ENCODE assay signal across 16 cellular contexts in the genomic region with DNA sequence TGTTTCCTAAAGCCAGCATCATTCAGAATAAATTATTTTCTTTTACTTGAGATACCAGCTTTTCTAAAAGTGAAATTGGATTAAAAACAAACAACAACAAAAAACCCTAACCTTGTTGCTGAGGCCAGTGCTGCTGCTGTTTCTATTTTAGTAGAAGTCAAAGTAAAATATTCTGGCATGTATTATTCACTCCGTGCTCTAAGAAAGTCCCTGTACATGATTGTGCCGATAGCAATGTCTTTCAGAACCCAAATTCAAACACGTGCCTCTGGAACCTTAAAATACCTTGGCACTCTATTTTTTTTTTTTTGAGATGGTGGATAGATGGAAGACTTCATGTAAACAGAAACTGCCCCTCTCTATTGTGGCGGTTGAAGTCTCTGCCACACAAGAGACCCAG. TPM values are rescaled to one million over a fixed set of nuclear protein-coding genes. Genes with fewer than 3 reads are reported as not detected.
DNase-seq lines count a peak whose midpoint lies in the region; ATAC-seq and TF ChIP-seq lines count a peak whose summit lies in the region.
"Had no signal": no experiment of that assay in that cellular context is flagged by ENCODE, and none has a peak within 500 bp of the region (broad histone marks: within the 10 kb centered on the region; RNA-seq: fewer than 3 reads in every experiment).

No MANE protein-coding gene starts in this region.

- peak overlapping the region; percentile 61 for H3K27ac ChIP-seq in left ventricle myocardium inferior (replicated peaks)
- H3K27ac ChIP-seq in osteoblast (ENCODE audit: low read depth, low read length) = peak overlapping the region; percentile 48
- peak overlapping the region; percentile 67 to 86 for H3K27ac ChIP-seq in aorta (ENCODE audit: low read depth in 1 of 2, low read length in 2 of 2)
- H3K27ac ChIP-seq: 22Rv1, C4-2B had no signal

- intact Hi-C loops in Right ventricle myocardium inferior (cut with DNase I) = no loop called here
- intact Hi-C loops in left cardiac atrium (cut with DNase I) = loop anchor here in 1 of 2 donors (10.0 kb wide), 1 partner anchor 107 kb away; no protein-coding TSS in a partner anchor
- intact Hi-C loops in left ventricle myocardium inferior (cut with micrococcal nuclease) = no loop called here
- intact Hi-C loops in aorta (cut with DNase I) = no loop called here

- H4K20me1 ChIP-seq in osteoblast (ENCODE audit: insufficient read depth, low read length) = peaks cover 7% of the 10 kb centered on the region

- H3K9me3 ChIP-seq in left ventricle myocardium inferior (replicated peaks) = peaks cover 20% of the 10 kb centered on the region
- no peaks in the 10 kb centered on the region for H3K9me3 ChIP-seq in osteoblast (ENCODE audit: low read depth, low read length)
- H3K9me3 ChIP-seq in aorta (ENCODE audit: control insufficient read depth, low read length) = peaks cover 1% of the 10 kb centered on the region

- peak; percentile 53 for ATAC-seq in Right ventricle myocardium inferior
- ATAC-seq in left cardiac atrium = no peak
- no peak for ATAC-seq in aorta (ENCODE audit: low FRiP score)
- ATAC-seq in GM19395 (IDR thresholded peaks at IDR 0.05; ENCODE audit: unreplicated experiment) = no peak
- ATAC-seq in HG03442 (IDR thresholded peaks at IDR 0.05; ENCODE audit: unreplicated experiment) = no peak
- ATAC-seq: HCT116 had no signal

- DNase-seq in Right ventricle myocardium inferior (ENCODE audit: missing footprints) (no peak), left cardiac atrium (no peak), left ventricle myocardium inferior (no peak), osteoblast (ENCODE audit: insufficient read length, low spot score, missing footprints) (no peak), aorta (no peak), NCI-H1436 treated with DMSO at 0.1 percent for 48 hours (lab: John Stamatoyannopoulos, UW) (no peak)
- DNase-seq: AML-193, GOT3, Kasumi-1, MG63, NCI-H1092 treated with DMSO at 0.1 percent for 48 hours had no signal

- 4 to 8% methylated on average over 4 of the region's 4 CpGs for WGBS in aorta, 2 donors

- H3K36me3 ChIP-seq in left ventricle myocardium inferior (peaks cover 18% of the 10 kb centered on the region), osteoblast (ENCODE audit: insufficient read depth, low read length) (peaks cover 6% of the 10 kb centered on the region), aorta (ENCODE audit: control insufficient read depth in 1 of 2, insufficient read depth in 2 of 2, low read length in 1 of 2) (no peaks in the 10 kb centered on the region)

- H3K79me2 ChIP-seq in osteoblast (ENCODE audit: insufficient read depth, low read length) = peaks cover 30% of the 10 kb centered on the region

- H3K4me2 ChIP-seq in osteoblast (ENCODE audit: insufficient read depth, low read length) = no peak overlapping the region

- TF ChIP-seq CTCF in left ventricle myocardium inferior (IDR thresholded peaks at IDR 0.05; ENCODE audit: borderline replicate concordance) (no peak), osteoblast (IDR thresholded peaks at IDR 0.05; ENCODE audit: extremely low read depth, low read depth, low read length) (no peak)

- H3K27me3 ChIP-seq in left ventricle myocardium inferior (ENCODE audit: low read depth) (no peaks in the 10 kb centered on the region), osteoblast (ENCODE audit: insufficient read depth, low read length) (no peaks in the 10 kb centered on the region), aorta (ENCODE audit: control insufficient read depth in 1 of 2, insufficient read depth in 2 of 2, low read length in 1 of 2) (no peaks in the 10 kb centered on the region)
- H3K27me3 ChIP-seq: MG63 had no signal

- H3K4me1 ChIP-seq in left ventricle myocardium inferior = peaks cover 45% of the 10 kb centered on the region
- peaks cover 23% of the 10 kb centered on the region for H3K4me1 ChIP-seq in osteoblast (ENCODE audit: insufficient read depth, low read length)
- H3K4me1 ChIP-seq in aorta (ENCODE audit: control insufficient read depth in 1 of 2, insufficient read depth in 2 of 2, low read length in 2 of 2) = peaks cover 3 to 12% of the 10 kb centered on the region in 2 donors

- H3K4me3 ChIP-seq in left ventricle myocardium inferior (peak overlapping the region; percentile 37), osteoblast (ENCODE audit: insufficient read depth, low read length) (no peak overlapping the region), aorta (ENCODE audit: low read length in 2 of 2) (peak overlapping the region in 1 of 2 donors; percentile 54)
- H3K4me3 ChIP-seq: MG63 had no signal

- no peak overlapping the region for H2AFZ ChIP-seq in osteoblast (ENCODE audit: low read length)

RNA-seq across cellular contexts. Expression of gene TANC1, which starts 43.7 kb away (rescaled TPM):
- total RNA-seq in Right ventricle myocardium inferior (62.4 TPM), left cardiac atrium (10 to 100 TPM; 38.6 to 80.7 TPM), left ventricle myocardium inferior (59.7 TPM), osteoblast (33.9 and 34.7 TPM in 2 replicates), aorta (10 to 100 TPM; 56.9 to 58.3 TPM)
- polyA plus RNA-seq in aorta = 10 to 100 TPM in 1 of 2 donors, 1 to 10 TPM in 1; 7.8 to 39.2 TPM
